Comparison of ENCODE assay signal across 9 cellular contexts in genomic region chr3:120678984-120679383, GRCh38. TPM values are rescaled to one million over a fixed set of nuclear protein-coding genes. Genes with fewer than 3 reads are reported as not detected.
DNase-seq lines count a peak whose midpoint lies in the region; ATAC-seq, FAIRE-seq and TF ChIP-seq lines count a peak whose summit lies in the region.
"Had no signal": no experiment of that assay in that cellular context is flagged by ENCODE, and none has a peak within 500 bp of the region (broad histone marks: within the 10 kb centered on the region; RNA-seq: fewer than 3 reads in every experiment).

No MANE protein-coding gene starts in this region.

- peak; percentile 52 for ATAC-seq in HG02840 (IDR thresholded peaks at IDR 0.05; ENCODE audit: low FRiP score, unreplicated experiment)
- ATAC-seq in T-helper 17 cell, result no peak

- TF ChIP-seq CTCF in GM12864 (IDR thresholded peaks at IDR 0.05; ENCODE audit: low read depth, low read length, missing control alignments) (no peak), astrocyte (IDR thresholded peaks at IDR 0.05; ENCODE audit: insufficient read depth, low read depth, low read length) (no peak)

- H3K27me3 ChIP-seq in astrocyte (ENCODE audit: insufficient read depth, low read length), result no peaks in the 10 kb centered on the region

- H3K27ac ChIP-seq in astrocyte (ENCODE audit: low read depth, low read length) (peak overlapping the region; percentile 22), mesodermal cell (ENCODE audit: low read depth, low read length, severe bottlenecking) (peak overlapping the region; percentile 79)

- peak overlapping the region; percentile 64 for H3K27ac Mint-ChIP-seq in astrocyte (ENCODE audit: unreplicated experiment)
- no peak overlapping the region for H3K27ac Mint-ChIP-seq in T-helper 17 cell

- H3K36me3 ChIP-seq in astrocyte (ENCODE audit: insufficient read depth, low read length) (no peaks in the 10 kb centered on the region), mesodermal cell (ENCODE audit: control insufficient read depth, insufficient read depth, low read length) (no peaks in the 10 kb centered on the region)

- DNase-seq in GM12864 (ENCODE audit: low read depth), result peak; percentile 2
- DNase-seq in astrocyte (ENCODE audit: low read depth), result peak; percentile 12
- no peak for DNase-seq in putamen (ENCODE audit: low spot score)
- no peak for DNase-seq in T-helper 17 cell
- DNase-seq in AG08395 (ENCODE audit: low spot score), result no peak
- DNase-seq in posterior vena cava (ENCODE audit: low spot score), result no peak
- DNase-seq: DND-41 had no signal

- H3K9ac ChIP-seq in astrocyte (ENCODE audit: low read length), result peak overlapping the region; percentile 32

- peaks cover 10% of the 10 kb centered on the region for H3K4me1 ChIP-seq in astrocyte (ENCODE audit: insufficient read depth, low read length)
- peaks cover 5% of the 10 kb centered on the region for H3K4me1 ChIP-seq in mesodermal cell (ENCODE audit: control insufficient read depth, insufficient read depth, low read length, poor library complexity, severe bottlenecking)

- intact Hi-C loops in posterior vena cava (cut with DNase I), result no loop called here

- peak overlapping the region; percentile 69 for H3K4me2 ChIP-seq in astrocyte (ENCODE audit: low read length)

- no peaks in the 10 kb centered on the region for H4K20me1 ChIP-seq in astrocyte (ENCODE audit: insufficient read depth, low read length)

- WGBS in mesodermal cell (ENCODE audit: insufficient coverage in 2 of 2), 2 experiments, result 100% methylated on average over 3 of the region's 3 CpGs; no CpG with 5 or more reads in 1 of the 2 experiments

- H3K4me3 Mint-ChIP-seq in astrocyte (ENCODE audit: unreplicated experiment) (no peak overlapping the region), T-helper 17 cell (no peak overlapping the region)

- no peak for FAIRE-seq in astrocyte (lab: Jason Lieb, UNC)

- peak overlapping the region; percentile 37 for H2AFZ ChIP-seq in astrocyte (ENCODE audit: low read depth, low read length)

- peaks cover 5% of the 10 kb centered on the region for H3K9me3 Mint-ChIP-seq in astrocyte (ENCODE audit: unreplicated experiment)

- H3K4me1 Mint-ChIP-seq in astrocyte (ENCODE audit: low read depth, unreplicated experiment) (peaks cover 27% of the 10 kb centered on the region), T-helper 17 cell (peaks cover 5% of the 10 kb centered on the region)

- no peaks in the 10 kb centered on the region for H3K9me3 ChIP-seq in astrocyte (ENCODE audit: insufficient read depth, low read depth, low read length)
- peaks cover 3% of the 10 kb centered on the region for H3K9me3 ChIP-seq in mesodermal cell (ENCODE audit: control insufficient read depth, low read length)
- H3K9me3 ChIP-seq in T-helper 17 cell (ENCODE audit: control insufficient read depth, low read length, poor library complexity, severe bottlenecking), result no peaks in the 10 kb centered on the region

- no peaks in the 10 kb centered on the region for H3K36me3 Mint-ChIP-seq in astrocyte (ENCODE audit: low read depth, unreplicated experiment)
- H3K36me3 Mint-ChIP-seq in T-helper 17 cell (ENCODE audit: low read depth), result no peaks in the 10 kb centered on the region

- H3K79me2 ChIP-seq in astrocyte (ENCODE audit: insufficient read depth, low read length), result no peaks in the 10 kb centered on the region

- H3K4me3 ChIP-seq in GM12864 (ENCODE audit: low read depth, low read length) (no peak overlapping the region), astrocyte (ENCODE audit: insufficient read depth, low read depth, low read length) (no peak overlapping the region), mesodermal cell (ENCODE audit: extremely low read depth, insufficient read depth, low read length, poor library complexity, severe bottlenecking) (no peak overlapping the region)

- H3K27me3 Mint-ChIP-seq in astrocyte (ENCODE audit: low read depth, unreplicated experiment) (no peaks in the 10 kb centered on the region), T-helper 17 cell (peaks cover 7% of the 10 kb centered on the region)

RNA-seq across cellular contexts. Expression of gene HGD, which starts 3.1 kb away (rescaled TPM):
- total RNA-seq in astrocyte (0.52 TPM in 1 of 2 replicates, not detected in the other), T-helper 17 cell (10 to 100 TPM in 1 of 2 donors, 1 to 10 TPM in 1; 2.8 to 19.1 TPM), posterior vena cava (under 1 TPM; 0.48 to 0.83 TPM)
- not detected for polyA plus RNA-seq in mesodermal cell (2013, experiment 1 of 2)
- not detected for polyA plus RNA-seq in mesodermal cell (2013, experiment 2 of 2)

Comparison
In these comparisons a context has a peak if more than half of its experiments do, and no peak if none do; other contexts are left out.
1. DNase-seq: peak in GM12864 (single experiment) and astrocyte (single experiment); none in putamen (single experiment), T-helper 17 cell (0 of 3), AG08395 (single experiment) and posterior vena cava (single experiment).